In genomic region chr2:231056453-231057416, GRCh38 we compare ENCODE assay signal across 8 cellular contexts. TPM values are rescaled to one million over a fixed set of nuclear protein-coding genes. Genes with fewer than 3 reads are reported as not detected.
DNase-seq lines count a peak whose midpoint lies in the region; ATAC-seq, FAIRE-seq and TF ChIP-seq lines count a peak whose summit lies in the region.

Gene PSMD1 (plus strand): TSS chr2:231056867. CDS start chr2:231057026, 159 bp downstream.

- no peaks in the 10 kb centered on the region for H3K9me2 ChIP-seq in DOHH2 (replicated peaks; ENCODE audit: control insufficient read depth, low read length)

- peaks cover 17% of the 10 kb centered on the region; the same call in 1 of the 2 replicates for H4K20me1 ChIP-seq in DOHH2 (ENCODE audit: control insufficient read depth, insufficient read depth, low read depth, low read length)
- peaks cover 9% of the 10 kb centered on the region for H4K20me1 ChIP-seq in KMS-11 (ENCODE audit: insufficient read depth)

- peak within 1 kb of the TSS; percentile 96 for H3K9ac ChIP-seq in KMS-11

- H3K36me3 ChIP-seq in DOHH2 (ENCODE audit: control insufficient read depth, low read length): peaks cover 28% of the 10 kb centered on the region
- no peaks in the 10 kb centered on the region; the same call in 1 of the 2 replicates for H3K36me3 ChIP-seq in KMS-11 (ENCODE audit: insufficient read depth)
- H3K36me3 ChIP-seq in esophagus muscularis mucosa: peaks cover 0 to 6% (median 4%) of the 10 kb centered on the region in 4 donors

- peak; percentile 81 for TF ChIP-seq CTCF in DOHH2 (IDR thresholded peaks at IDR 0.05; ENCODE audit: low read depth, low read length, poor library complexity, severe bottlenecking)
- peak; percentile 90 for TF ChIP-seq CTCF in KMS-11 (conservative IDR thresholded peaks at IDR 0.05; ENCODE audit: low read depth, low read length)
- peak; percentile 94 to 98 (median 97) for TF ChIP-seq CTCF in esophagus muscularis mucosa (IDR thresholded peaks at IDR 0.05)

- peak within 1 kb of the TSS; percentile 76 for H3K4me3 ChIP-seq in DOHH2 (ENCODE audit: low read length)
- peak within 1 kb of the TSS; percentile 72 for H3K4me3 ChIP-seq in KMS-11 (IDR thresholded peaks at IDR 0.05; ENCODE audit: insufficient read depth, low read depth, low read length)
- H3K4me3 ChIP-seq in esophagus muscularis mucosa: peak within 1 kb of the TSS; percentile 74 to 100 (median 90)

- peak within 1 kb of the TSS; percentile 60 for H3K27ac ChIP-seq in DOHH2 (ENCODE audit: low read depth, low read length)
- peak within 1 kb of the TSS; percentile 78 for H3K27ac ChIP-seq in KMS-11
- H3K27ac ChIP-seq in esophagus muscularis mucosa (replicated peaks in 1 of 4): peak within 1 kb of the TSS; percentile 87 to 91 (median 89)

- peak; percentile 68 for ATAC-seq in GM21737 (IDR thresholded peaks at IDR 0.05; ENCODE audit: unreplicated experiment)
- peak; percentile 85 to 89 for ATAC-seq in activated T-cell treated with anti-CD3 and anti-CD28 coated beads, Interleukin-2, amount 50 U/mL, for 72 hours (replicated peaks in 1 of 2)

- H2AFZ ChIP-seq in KMS-11 (ENCODE audit: low read depth): peak within 1 kb of the TSS; percentile 50

- H3F3A ChIP-seq in DOHH2 (ENCODE audit: control insufficient read depth, insufficient read depth): no peaks in the 10 kb centered on the region

- H3K27me3 ChIP-seq in DOHH2 (ENCODE audit: control insufficient read depth, low read length) (peaks cover 8% of the 10 kb centered on the region), KMS-11 (ENCODE audit: insufficient read depth, low read depth) (no peaks in the 10 kb centered on the region), esophagus muscularis mucosa (no peaks in the 10 kb centered on the region)

- H3K36me3 Mint-ChIP-seq in activated T-cell treated with anti-CD3 and anti-CD28 coated beads, Interleukin-2, amount 50 U/mL, for 72 hours (ENCODE audit: insufficient read depth in 2 of 2): peaks cover 0 to 4% of the 10 kb centered on the region in 2 donors

- H3K9me3 ChIP-seq in DOHH2 (ENCODE audit: control insufficient read depth, insufficient read depth, low read length): no peaks in the 10 kb centered on the region
- H3K9me3 ChIP-seq in esophagus muscularis mucosa: no peaks in the 10 kb centered on the region

- no peaks in the 10 kb centered on the region for H3K9me3 Mint-ChIP-seq in activated T-cell treated with anti-CD3 and anti-CD28 coated beads, Interleukin-2, amount 50 U/mL, for 72 hours

- WGBS in esophagus muscularis mucosa: under 1% methylated on average over 23 of the region's 73 CpGs

- DNase-seq in RCC 7860 (ENCODE audit: low spot score) (peak; percentile 81), esophagus muscularis mucosa (ENCODE audit: extremely low spot score) (peak; percentile 98), myocyte (ENCODE audit: low read depth) (peak; percentile 94)
- peak; percentile 95 for DNase-seq in activated T-cell treated with anti-CD3 and anti-CD28 coated beads, Interleukin-2, amount 50 U/mL, for 72 hours
- DNase-seq in stimulated activated CD8-positive, alpha-beta memory T cell treated with anti-CD3 and anti-CD28 coated beads, Interleukin-7, amount 100 ng/mL, for 48 hours (ENCODE audit: extremely low read depth in 1 of 2, low read depth in 1 of 2): peak; percentile 82 to 88

- FAIRE-seq in RCC 7860 (lab: Jason Lieb, UNC): peak; percentile 64

- H3K4me1 Mint-ChIP-seq in activated T-cell treated with anti-CD3 and anti-CD28 coated beads, Interleukin-2, amount 50 U/mL, for 72 hours (ENCODE audit: low read depth): peaks cover 63% of the 10 kb centered on the region

- TF ChIP-seq EP300 in esophagus muscularis mucosa (IDR thresholded peaks at IDR 0.05): no peak

- H3K27ac Mint-ChIP-seq in activated T-cell treated with anti-CD3 and anti-CD28 coated beads, Interleukin-2, amount 50 U/mL, for 72 hours: peak within 1 kb of the TSS; percentile 100

- H3K4me1 ChIP-seq in DOHH2 (ENCODE audit: control insufficient read depth, low read length): peaks cover 43% of the 10 kb centered on the region
- H3K4me1 ChIP-seq in KMS-11 (ENCODE audit: low read depth, poor library complexity, severe bottlenecking): peaks cover 50% of the 10 kb centered on the region
- peaks cover 23 to 49% (median 44%) of the 10 kb centered on the region in 4 donors for H3K4me1 ChIP-seq in esophagus muscularis mucosa

- H3K4me3 Mint-ChIP-seq in activated T-cell treated with anti-CD3 and anti-CD28 coated beads, Interleukin-2, amount 50 U/mL, for 72 hours: peak within 1 kb of the TSS; percentile 96 to 98

- H3K79me2 ChIP-seq in DOHH2 (ENCODE audit: control insufficient read depth, low read length): peaks cover 50% of the 10 kb centered on the region
- peaks cover 50% of the 10 kb centered on the region for H3K79me2 ChIP-seq in KMS-11 (ENCODE audit: insufficient read depth, low read depth)

- intact Hi-C loops in esophagus muscularis mucosa (cut with DNase I): no loop called here

- H3K4me2 ChIP-seq in DOHH2 (ENCODE audit: low read length): peak within 1 kb of the TSS; percentile 82
- peak within 1 kb of the TSS; percentile 81 for H3K4me2 ChIP-seq in KMS-11

- no peak for TF ChIP-seq POLR2A in esophagus muscularis mucosa (IDR thresholded peaks at IDR 0.05; ENCODE audit: low read depth)

- peaks cover 11% of the 10 kb centered on the region for H3K27me3 Mint-ChIP-seq in activated T-cell treated with anti-CD3 and anti-CD28 coated beads, Interleukin-2, amount 50 U/mL, for 72 hours (ENCODE audit: low read depth)

RNA-seq across cellular contexts. Expression of gene PSMD1, which starts in this region (rescaled TPM):
- 10 to 100 TPM; 64.2 to 66.8 TPM for total RNA-seq in activated T-cell treated with anti-CD3 and anti-CD28 coated beads, Interleukin-2, amount 50 U/mL, for 72 hours
- total RNA-seq in esophagus muscularis mucosa (10 to 100 TPM; 47.3 to 55.2 (median 52.3) TPM), myocyte (157 and 159 TPM in 2 replicates)
- polyA plus RNA-seq in myocyte (2012): 93.7 TPM

Comparison
In these comparisons a context has a peak if more than half of its experiments do, and no peak if none do; other contexts are left out.
1. Peak in every context shown above with its lines: DNase-seq, ATAC-seq, H3K4me3 ChIP-seq and H3K27ac ChIP-seq.